ENCODE assay signal across 11 cellular contexts in genomic region chr3:184592411-184593200, GRCh38. TPM values are rescaled to one million over a fixed set of nuclear protein-coding genes. Genes with fewer than 3 reads are reported as not detected.
DNase-seq lines count a peak whose midpoint lies in the region; ATAC-seq and TF ChIP-seq lines count a peak whose summit lies in the region.
"Had no signal": no experiment of that assay in that cellular context is flagged by ENCODE, and none has a peak within 500 bp of the region (broad histone marks: within the 10 kb centered on the region; RNA-seq: fewer than 3 reads in every experiment).

No MANE protein-coding gene starts in this region.

- H3K36me3 ChIP-seq in IMR-90 (ENCODE audit: control insufficient read depth, insufficient read depth, low read length) (no peaks in the 10 kb centered on the region), adrenal gland (replicated peaks in 1 of 2) (no peaks in the 10 kb centered on the region), hepatocyte (replicated peaks; ENCODE audit: insufficient read depth, low read depth) (no peaks in the 10 kb centered on the region)

- H3K79me2 ChIP-seq in hepatocyte = no peaks in the 10 kb centered on the region

- H4K5ac ChIP-seq in IMR-90 (ENCODE audit: low read depth, low read length) = peak overlapping the region; percentile 27; the same call in 1 of the 2 replicates

- TF ChIP-seq POLR2A in IMR-90 (IDR thresholded peaks at IDR 0.05; ENCODE audit: low read depth, low read length) (no peak), adrenal gland (IDR thresholded peaks at IDR 0.05) (no peak)

- H3K27ac ChIP-seq in IMR-90 (ENCODE audit: insufficient read depth, low read length) (no peak overlapping the region), adrenal gland (peak overlapping the region in 2 of 5 donors; percentile 26 to 65), hepatocyte (peak overlapping the region; percentile 92)

- H4K20me1 ChIP-seq in IMR-90 (ENCODE audit: insufficient read depth, low read length) (no peaks in the 10 kb centered on the region), hepatocyte (ENCODE audit: insufficient read depth, poor library complexity, severe bottlenecking) (no peaks in the 10 kb centered on the region)

- no peak overlapping the region for H3K14ac ChIP-seq in IMR-90 (replicated peaks; ENCODE audit: low read depth, low read length)

- H3K27me3 ChIP-seq in IMR-90 (ENCODE audit: control insufficient read depth, insufficient read depth, low read length) = peaks cover 16% of the 10 kb centered on the region
- H3K27me3 ChIP-seq in adrenal gland = no peaks in the 10 kb centered on the region
- no peaks in the 10 kb centered on the region for H3K27me3 ChIP-seq in hepatocyte

- H3K9me1 ChIP-seq in IMR-90 (ENCODE audit: insufficient read depth, low read length) = no peaks in the 10 kb centered on the region

- no peak overlapping the region for H2BK20ac ChIP-seq in IMR-90 (ENCODE audit: low read depth, low read length)

- intact Hi-C loops in IMR-90 (cut with micrococcal nuclease) = no loop called here
- intact Hi-C loops in adrenal gland (cut with DNase I) = no loop called here

- H3K4me3 ChIP-seq in IMR-90 (ENCODE audit: insufficient read depth, low read depth, low read length) = no peak overlapping the region
- H3K4me3 ChIP-seq in adrenal gland = no peak overlapping the region
- H3K4me3 ChIP-seq in hepatocyte = no peak overlapping the region
- no peak overlapping the region for H3K4me3 ChIP-seq in skeletal muscle cell (ENCODE audit: low read depth, low read length)

- H3K9me2 ChIP-seq in hepatocyte (replicated peaks; ENCODE audit: insufficient read depth) = no peaks in the 10 kb centered on the region

- no peak overlapping the region for H3K56ac ChIP-seq in IMR-90 (ENCODE audit: extremely low read depth, insufficient read depth, low read length)

- H2AK5ac ChIP-seq in IMR-90 (ENCODE audit: low read depth, low read length) = no peak overlapping the region

- CTCF ChIA-PET in IMR-90 (lab: Yijun Ruan, JAX) = interaction anchor here (0.6 kb wide), 1 partner anchor 316 kb away, joined by 4 read pairs; no protein-coding TSS in a partner anchor

- H3K9me3 ChIP-seq in IMR-90 (ENCODE audit: control insufficient read depth, insufficient read depth, low read length) (no peaks in the 10 kb centered on the region), adrenal gland (replicated peaks in 1 of 3) (no peaks in the 10 kb centered on the region), hepatocyte (ENCODE audit: low read depth) (no peaks in the 10 kb centered on the region)
- H3K9me3 ChIP-seq: Caco-2 had no signal

- POLR2A ChIA-PET in IMR-90 (lab: Charles Lee; ENCODE audit: unreplicated experiment) = no interaction called here

- H3K4me1 ChIP-seq in IMR-90 (ENCODE audit: control insufficient read depth, insufficient read depth, low read length) (peaks cover 17% of the 10 kb centered on the region; the same call in 1 of the 2 replicates), adrenal gland (replicated peaks in 1 of 2) (peaks cover 15 to 21% of the 10 kb centered on the region in 2 donors), hepatocyte (ENCODE audit: insufficient read depth) (peaks cover 51% of the 10 kb centered on the region)
- H3K4me1 ChIP-seq: Caco-2 had no signal

- no TSS peak for BruUV-seq in IMR-90 (replicated peaks; lab: Mats Ljungman, UMichigan)

- no peak for TF ChIP-seq RAD21 in IMR-90 (IDR thresholded peaks at IDR 0.05; ENCODE audit: low read length)

- no peak overlapping the region for H4K91ac ChIP-seq in IMR-90 (ENCODE audit: insufficient read depth, low read depth, low read length)

- H3K23ac ChIP-seq in IMR-90 (ENCODE audit: low read depth, low read length) = no peak overlapping the region

- in situ Hi-C loops in IMR-90 (cut with MboI; ENCODE audit: low sequenced_read_pairs) = no loop called here

- WGBS in IMR-90 (ENCODE audit: extremely low coverage in 2 of 2, insufficient read length in 1 of 2), 2 experiments = 21% methylated on average over 2 of the region's 15 CpGs; no CpG with 5 or more reads in 1 of the 2 experiments
- 51 to 69% (median 67%) methylated on average over 7 to 15 of the region's 15 CpGs for WGBS in adrenal gland, 4 donors
- WGBS in hepatocyte (ENCODE audit: low lambda C conversion rate, missing lambda C conversion rate) = 37% methylated on average over 15 of the region's 15 CpGs

- H2AK9ac ChIP-seq in IMR-90 (replicated peaks; ENCODE audit: low read depth, low read length, poor library complexity) = no peak overlapping the region

- H2AFZ ChIP-seq in IMR-90 (replicated peaks; ENCODE audit: low read length, poor library complexity) = peak overlapping the region; percentile 54
- H2AFZ ChIP-seq in hepatocyte = no peak overlapping the region

- ATAC-seq in IMR-90 (ENCODE audit: low read depth) = peak; percentile 75
- no peak for ATAC-seq in GM18873 (IDR thresholded peaks at IDR 0.05; ENCODE audit: low FRiP score, unreplicated experiment)
- ATAC-seq in stimulated activated naive CD8-positive, alpha-beta T cell treated with anti-CD3 and anti-CD28 coated beads, Interleukin-15, Interleukin-2, amounts not matched to agents 100 U/mL and 50 U/mL, for 24 hours = no peak

- peak; percentile 24 for DNase-seq in IMR-90
- DNase-seq in adrenal gland = peak in 4 of 7 donors; percentile 36 to 74 (median 54)
- DNase-seq in hepatocyte (ENCODE audit: low spot score) = peak; percentile 69
- DNase-seq in skeletal muscle cell (ENCODE audit: low read depth) = peak; percentile 29
- DNase-seq in Kasumi-1 (lab: John Stamatoyannopoulos, UW) = no peak
- DNase-seq in NCI-H1417 treated with DMSO at 0.1 percent for 48 hours (lab: John Stamatoyannopoulos, UW) = no peak
- no peak for DNase-seq in stimulated activated naive CD8-positive, alpha-beta T cell treated with anti-CD3 and anti-CD28 coated beads, Interleukin-15, Interleukin-2, amounts not matched to agents 100 U/mL and 50 U/mL, for 24 hours
- DNase-seq: Caco-2; NCI-H2107; stimulated activated CD4-positive, alpha-beta T cell treated with anti-CD3 and anti-CD28 coated beads, Interleukin-2, amount 100 ng/mL, for 48 hours had no signal

- no peak overlapping the region for H3K9ac ChIP-seq in IMR-90 (ENCODE audit: low read depth, low read length)

- TF ChIP-seq CTCF in IMR-90 (conservative IDR thresholded peaks at IDR 0.05; ENCODE audit: low read depth, low read length) (no peak), adrenal gland (IDR thresholded peaks at IDR 0.05) (no peak), hepatocyte (IDR thresholded peaks at IDR 0.05; ENCODE audit: poor library complexity) (no peak)

- no peak overlapping the region for H2BK15ac ChIP-seq in IMR-90 (ENCODE audit: low read depth, low read length)

- no peak overlapping the region for H4K8ac ChIP-seq in IMR-90 (ENCODE audit: low read depth in 2 of 2, low read length in 2 of 2)

- no peak overlapping the region for H2BK120ac ChIP-seq in IMR-90 (ENCODE audit: low read depth, low read length)

- no peak overlapping the region for H2BK5ac ChIP-seq in IMR-90 (ENCODE audit: low read depth, low read length, poor library complexity, severe bottlenecking)

- H3K4me2 ChIP-seq in IMR-90 (ENCODE audit: low read depth, low read length) (no peak overlapping the region), hepatocyte (peak overlapping the region; percentile 66)

- H3K4ac ChIP-seq in IMR-90 (ENCODE audit: low read depth, low read length) = no peak overlapping the region

- H3K79me1 ChIP-seq in IMR-90 (ENCODE audit: low read depth in 1 of 2, low read length in 2 of 2) = no peaks in the 10 kb centered on the region

- dilution Hi-C loops in IMR-90 (cut with HindIII; ENCODE audit: low sequenced_read_pairs, unreplicated experiment) = no loop called here

- no peak overlapping the region; the same call in 1 of the 2 replicates for H3K18ac ChIP-seq in IMR-90 (ENCODE audit: low read depth, low read length)

TF ChIP-seq in IMR-90, 13 proteins besides CTCF, POLR2A, EP300 and RAD21:
- TF ChIP-seq, protein P1, sequence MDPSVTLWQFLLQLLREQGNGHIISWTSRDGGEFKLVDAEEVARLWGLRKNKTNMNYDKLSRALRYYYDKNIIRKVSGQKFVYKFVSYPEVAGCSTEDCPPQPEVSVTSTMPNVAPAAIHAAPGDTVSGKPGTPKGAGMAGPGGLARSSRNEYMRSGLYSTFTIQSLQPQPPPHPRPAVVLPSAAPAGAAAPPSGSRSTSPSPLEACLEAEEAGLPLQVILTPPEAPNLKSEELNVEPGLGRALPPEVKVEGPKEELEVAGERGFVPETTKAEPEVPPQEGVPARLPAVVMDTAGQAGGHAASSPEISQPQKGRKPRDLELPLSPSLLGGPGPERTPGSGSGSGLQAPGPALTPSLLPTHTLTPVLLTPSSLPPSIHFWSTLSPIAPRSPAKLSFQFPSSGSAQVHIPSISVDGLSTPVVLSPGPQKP (IDR thresholded peaks at IDR 0.05; ENCODE audit: borderline replicate concordance, low read depth, low read length) = no peak
- no peak for TF ChIP-seq SMC3 (IDR thresholded peaks at IDR 0.05; ENCODE audit: low read depth, low read length)

RNA-seq across cellular contexts. Expression of gene EPHB3, which starts 31.0 kb away (rescaled TPM):
- total RNA-seq in IMR-90 (2012; rRNA removed) = 0.72 and 0.83 TPM in 2 replicates
- polyA plus RNA-seq in IMR-90 (2012; rRNA removed) = 2.2 and 2.9 TPM in 2 replicates
- polyA plus RNA-seq in IMR-90 (2012; cell fraction: cytosol; rRNA removed) = 1.6 and 3.6 TPM in 2 replicates
- polyA plus RNA-seq in IMR-90 (2012; cell fraction: nucleus; rRNA removed; ENCODE audit: low replicate concordance) = 14.5 and 15.0 TPM in 2 replicates
- 1 to 10 TPM in 5 of 8 donors, under 1 TPM in 3; 0.52 to 3.1 (median 1.3) TPM for total RNA-seq in adrenal gland
- 1 to 10 TPM in 2 of 3 donors, under 1 TPM in 1; 0.29 to 1.2 (median 1.0) TPM for polyA plus RNA-seq in adrenal gland
- total RNA-seq in hepatocyte = 5.2 and 11.0 TPM in 2 replicates
- 21.2 and 22.0 TPM in 2 replicates for polyA plus RNA-seq in hepatocyte

Comparison
In these comparisons a context has a peak if more than half of its experiments do, and no peak if none do; other contexts are left out.
1. DNase-seq: peak in IMR-90 (single experiment), adrenal gland (4 of 7), hepatocyte (single experiment) and skeletal muscle cell (single experiment); none in Kasumi-1 (0 of 2), NCI-H1417 treated with DMSO at 0.1 percent for 48 hours (single experiment) and stimulated activated naive CD8-positive, alpha-beta T cell treated with anti-CD3 and anti-CD28 coated beads, Interleukin-15, Interleukin-2, amounts not matched to agents 100 U/mL and 50 U/mL, for 24 hours (single experiment).